ENCODE assay signal across 8 cellular contexts in genomic region chr19:39372047-39372802, GRCh38. TPM values are rescaled to one million over a fixed set of nuclear protein-coding genes. Genes with fewer than 3 reads are reported as not detected.
DNase-seq lines count a peak whose midpoint lies in the region; ATAC-seq and TF ChIP-seq lines count a peak whose summit lies in the region.

No MANE protein-coding gene starts in this region.

- H3K27me3 Mint-ChIP-seq in CD4-positive, CD25-positive, alpha-beta regulatory T cell: no peaks in the 10 kb centered on the region
- H3K27me3 Mint-ChIP-seq in natural killer cell (ENCODE audit: low read depth in 2 of 2): no peaks in the 10 kb centered on the region

- no peak for DNase-seq in CD4-positive, CD25-positive, alpha-beta regulatory T cell
- DNase-seq in adrenal gland: peak; percentile 77 to 95 (median 93)
- DNase-seq in Right ventricle myocardium superior: peak; percentile 87
- peak; percentile 59 for DNase-seq in pulmonary artery endothelial cell (ENCODE audit: low read depth, low spot score)
- DNase-seq in T-helper 1 cell: no peak
- no peak for DNase-seq in AML-193 (lab: John Stamatoyannopoulos, UW)
- no peak for DNase-seq in natural killer cell

- H3K4me3 ChIP-seq in CD4-positive, CD25-positive, alpha-beta regulatory T cell (ENCODE audit: low read depth, low read length): no peak overlapping the region
- H3K4me3 ChIP-seq in adrenal gland: no peak overlapping the region

- H3K4me1 Mint-ChIP-seq in CD4-positive, CD25-positive, alpha-beta regulatory T cell: peaks cover 0 to 16% (median under 1%) of the 10 kb centered on the region in 4 donors
- peaks cover 0 to 5% of the 10 kb centered on the region in 2 donors for H3K4me1 Mint-ChIP-seq in natural killer cell

- peaks cover 66% of the 10 kb centered on the region for H3K36me3 ChIP-seq in CD4-positive, CD25-positive, alpha-beta regulatory T cell (ENCODE audit: control insufficient read depth, insufficient read depth, low read length)
- H3K36me3 ChIP-seq in adrenal gland (replicated peaks in 1 of 2): peaks cover 0 to 47% of the 10 kb centered on the region in 2 donors

- WGBS in adrenal gland, 4 donors: 29 to 42% (median 39%) methylated on average over 8 of the region's 8 CpGs

- TF ChIP-seq CTCF in adrenal gland (IDR thresholded peaks at IDR 0.05) (no peak), natural killer cell (IDR thresholded peaks at IDR 0.05) (no peak)

- H3K4me3 Mint-ChIP-seq in CD4-positive, CD25-positive, alpha-beta regulatory T cell: no peak overlapping the region
- H3K4me3 Mint-ChIP-seq in natural killer cell: no peak overlapping the region

- H3K27me3 ChIP-seq in CD4-positive, CD25-positive, alpha-beta regulatory T cell (ENCODE audit: control insufficient read depth, insufficient read depth, low read length): no peaks in the 10 kb centered on the region
- no peaks in the 10 kb centered on the region for H3K27me3 ChIP-seq in adrenal gland

- ATAC-seq in CD4-positive, CD25-positive, alpha-beta regulatory T cell (ENCODE audit: low read depth in 2 of 2): no peak
- peak; percentile 95 for ATAC-seq in Right ventricle myocardium superior (ENCODE audit: poor library complexity)
- ATAC-seq in HG03571 (IDR thresholded peaks at IDR 0.05; ENCODE audit: unreplicated experiment): no peak
- ATAC-seq in natural killer cell: no peak

- H3K9me3 Mint-ChIP-seq in CD4-positive, CD25-positive, alpha-beta regulatory T cell: no peaks in the 10 kb centered on the region
- H3K9me3 Mint-ChIP-seq in natural killer cell: no peaks in the 10 kb centered on the region

- H3K27ac Mint-ChIP-seq in CD4-positive, CD25-positive, alpha-beta regulatory T cell: peak overlapping the region in 2 of 3 donors; percentile 21 to 47
- H3K27ac Mint-ChIP-seq in natural killer cell: peak overlapping the region in 1 of 2 donors; percentile 8

- H3K27ac ChIP-seq in CD4-positive, CD25-positive, alpha-beta regulatory T cell (ENCODE audit: insufficient read depth, low read length, poor library complexity, severe bottlenecking): no peak overlapping the region
- H3K27ac ChIP-seq in adrenal gland: peak overlapping the region; percentile 74 to 96 (median 85)

- H3K9me3 ChIP-seq in CD4-positive, CD25-positive, alpha-beta regulatory T cell (ENCODE audit: control insufficient read depth in 2 of 2, low read length in 2 of 2): no peaks in the 10 kb centered on the region
- H3K9me3 ChIP-seq in adrenal gland (replicated peaks in 1 of 3): no peaks in the 10 kb centered on the region

- H3K36me3 Mint-ChIP-seq in CD4-positive, CD25-positive, alpha-beta regulatory T cell: peaks cover 48% of the 10 kb centered on the region
- H3K36me3 Mint-ChIP-seq in natural killer cell: no peaks in the 10 kb centered on the region

- intact Hi-C loops in adrenal gland (cut with DNase I): no loop called here
- intact Hi-C loops in Right ventricle myocardium superior (cut with DNase I): no loop called here
- intact Hi-C loops in natural killer cell (cut with micrococcal nuclease): no loop called here

- no peaks in the 10 kb centered on the region for H3K4me1 ChIP-seq in CD4-positive, CD25-positive, alpha-beta regulatory T cell (ENCODE audit: control insufficient read depth, insufficient read depth, low read length, poor library complexity, severe bottlenecking)
- peaks cover 13 to 20% of the 10 kb centered on the region in 2 donors for H3K4me1 ChIP-seq in adrenal gland (replicated peaks in 1 of 2)

- peak in 1 of 2 donors; percentile 48 for TF ChIP-seq POLR2A in adrenal gland (IDR thresholded peaks at IDR 0.05)

RNA-seq across cellular contexts. Expression of gene PAF1, which starts 18.7 kb away (rescaled TPM):
- 138 TPM for total RNA-seq in CD4-positive, CD25-positive, alpha-beta regulatory T cell
- polyA plus RNA-seq in CD4-positive, CD25-positive, alpha-beta regulatory T cell: 10 to 100 TPM; 35.0 to 46.7 (median 39.0) TPM
- total RNA-seq in adrenal gland (10 to 100 TPM; 46.8 to 60.2 (median 51.9) TPM), Right ventricle myocardium superior (32.0 TPM), pulmonary artery endothelial cell (42.3 and 55.5 TPM in 2 replicates), natural killer cell (10 to 100 TPM; 54.3 to 80.9 (median 68.3) TPM)
- 10 to 100 TPM; 50.9 to 86.9 (median 51.6) TPM for polyA plus RNA-seq in adrenal gland

RNA-seq across cellular contexts. Expression of gene MED29, which starts 19.0 kb away (rescaled TPM):
- 65.6 TPM for total RNA-seq in CD4-positive, CD25-positive, alpha-beta regulatory T cell
- polyA plus RNA-seq in CD4-positive, CD25-positive, alpha-beta regulatory T cell: 10 to 100 TPM; 53.6 to 61.4 (median 57.9) TPM
- 100 to 1,000 TPM in 1 of 8 donors, 10 to 100 TPM in 7; 44.1 to 221 (median 65.3) TPM for total RNA-seq in adrenal gland
- polyA plus RNA-seq in adrenal gland: 10 to 100 TPM; 43.6 to 49.6 (median 49.2) TPM
- total RNA-seq in Right ventricle myocardium superior: 22.1 TPM
- 14.2 and 20.1 TPM in 2 replicates for total RNA-seq in pulmonary artery endothelial cell
- 10 to 100 TPM; 37.5 to 49.1 (median 45.9) TPM for total RNA-seq in natural killer cell

RNA-seq across cellular contexts. Expression of gene SAMD4B, which starts 30.0 kb away (rescaled TPM):
- 78.9 TPM for total RNA-seq in CD4-positive, CD25-positive, alpha-beta regulatory T cell
- 1 to 10 TPM; 5.7 to 9.9 (median 6.5) TPM for polyA plus RNA-seq in CD4-positive, CD25-positive, alpha-beta regulatory T cell
- total RNA-seq in adrenal gland: 100 to 1,000 TPM in 3 of 8 donors, 10 to 100 TPM in 5; 64.7 to 111 (median 98.6) TPM
- polyA plus RNA-seq in adrenal gland: 100 to 1,000 TPM in 2 of 3 donors, 10 to 100 TPM in 1; 50.0 to 280 (median 211) TPM
- total RNA-seq in Right ventricle myocardium superior: 43.1 TPM
- 26.4 and 36.7 TPM in 2 replicates for total RNA-seq in pulmonary artery endothelial cell
- total RNA-seq in natural killer cell: 10 to 100 TPM; 67.8 to 80.8 (median 78.9) TPM

RNA-seq across cellular contexts. Expression of gene ZFP36, which starts 34.4 kb away (rescaled TPM):
- total RNA-seq in CD4-positive, CD25-positive, alpha-beta regulatory T cell: 1,400 TPM
- 100 to 1,000 TPM in 3 of 4 donors, 10 to 100 TPM in 1; 89.8 to 134 (median 109) TPM for polyA plus RNA-seq in CD4-positive, CD25-positive, alpha-beta regulatory T cell
- total RNA-seq in adrenal gland (100 to 1,000 TPM in 3 of 8 donors, 10 to 100 TPM in 5; 46.8 to 187 (median 86.7) TPM), Right ventricle myocardium superior (44.9 TPM), pulmonary artery endothelial cell (0.59 and 1.1 TPM in 2 replicates), natural killer cell (1,000 to 10,000 TPM; 1,232 to 2,074 (median 1,769) TPM)
- 100 to 1,000 TPM in 2 of 3 donors, 10 to 100 TPM in 1; 64.8 to 193 (median 113) TPM for polyA plus RNA-seq in adrenal gland

RNA-seq across cellular contexts. Expression of gene GMFG, which starts 36.4 kb away (rescaled TPM):
- total RNA-seq in CD4-positive, CD25-positive, alpha-beta regulatory T cell: 512 TPM
- polyA plus RNA-seq in CD4-positive, CD25-positive, alpha-beta regulatory T cell: 1,000 to 10,000 TPM; 1,343 to 1,906 (median 1,706) TPM
- total RNA-seq in adrenal gland (10 to 100 TPM; 13.4 to 45.8 (median 37.1) TPM), Right ventricle myocardium superior (17.1 TPM), pulmonary artery endothelial cell (6.9 and 19.4 TPM in 2 replicates), natural killer cell (100 to 1,000 TPM; 315 to 331 (median 329) TPM)
- 10 to 100 TPM; 22.6 to 92.5 (median 76.2) TPM for polyA plus RNA-seq in adrenal gland

Comparison
In these comparisons a context has a peak if more than half of its experiments do, and no peak if none do; other contexts are left out.
1. DNase-seq: peak in adrenal gland (7 of 7), Right ventricle myocardium superior (single experiment) and pulmonary artery endothelial cell (single experiment); none in CD4-positive, CD25-positive, alpha-beta regulatory T cell (0 of 3), T-helper 1 cell (0 of 5), AML-193 (0 of 2) and natural killer cell (single experiment).